Comparison of ENCODE assay signal across 1 cellular context in the genomic region with DNA sequence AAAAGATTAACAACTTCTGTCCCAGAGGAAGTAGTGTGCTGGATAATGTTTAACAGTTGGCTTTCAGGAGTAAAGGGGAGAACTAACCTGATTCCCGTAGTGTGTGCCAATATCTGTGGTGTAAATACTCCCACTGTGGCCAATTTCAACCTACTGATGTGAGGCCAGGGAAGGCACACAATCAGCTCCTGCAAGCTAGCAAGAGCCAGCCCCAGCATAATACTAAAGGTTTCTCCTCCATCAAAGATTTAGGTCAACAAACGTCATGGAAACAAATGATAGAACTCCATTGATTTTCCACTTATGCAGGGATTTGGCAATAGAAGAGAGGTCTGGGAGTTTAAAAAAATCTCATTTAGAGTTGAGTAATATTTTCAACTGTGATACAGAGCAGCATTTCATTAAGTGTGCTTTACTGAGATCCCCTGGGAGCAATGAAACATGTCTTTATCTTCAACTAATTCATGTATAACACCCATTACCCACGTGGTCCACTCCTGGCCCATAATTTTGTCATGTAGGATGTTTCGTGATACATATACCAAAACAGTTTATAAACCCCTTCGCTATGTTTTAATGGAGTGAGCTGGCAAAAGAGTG.
TF ChIP-seq lines count a peak whose summit lies in the region.

No MANE protein-coding gene starts in this region.

TF ChIP-seq in HepG2, 621 proteins besides CTCF, POLR2A, EP300 and RAD21 (continued from another document):
- no peak for TF ChIP-seq LCORL (IDR thresholded peaks at IDR 0.05)
- TF ChIP-seq LCORL (CRISPR knock-in tag; IDR thresholded peaks at IDR 0.05), result no peak
- TF ChIP-seq, protein P1, sequence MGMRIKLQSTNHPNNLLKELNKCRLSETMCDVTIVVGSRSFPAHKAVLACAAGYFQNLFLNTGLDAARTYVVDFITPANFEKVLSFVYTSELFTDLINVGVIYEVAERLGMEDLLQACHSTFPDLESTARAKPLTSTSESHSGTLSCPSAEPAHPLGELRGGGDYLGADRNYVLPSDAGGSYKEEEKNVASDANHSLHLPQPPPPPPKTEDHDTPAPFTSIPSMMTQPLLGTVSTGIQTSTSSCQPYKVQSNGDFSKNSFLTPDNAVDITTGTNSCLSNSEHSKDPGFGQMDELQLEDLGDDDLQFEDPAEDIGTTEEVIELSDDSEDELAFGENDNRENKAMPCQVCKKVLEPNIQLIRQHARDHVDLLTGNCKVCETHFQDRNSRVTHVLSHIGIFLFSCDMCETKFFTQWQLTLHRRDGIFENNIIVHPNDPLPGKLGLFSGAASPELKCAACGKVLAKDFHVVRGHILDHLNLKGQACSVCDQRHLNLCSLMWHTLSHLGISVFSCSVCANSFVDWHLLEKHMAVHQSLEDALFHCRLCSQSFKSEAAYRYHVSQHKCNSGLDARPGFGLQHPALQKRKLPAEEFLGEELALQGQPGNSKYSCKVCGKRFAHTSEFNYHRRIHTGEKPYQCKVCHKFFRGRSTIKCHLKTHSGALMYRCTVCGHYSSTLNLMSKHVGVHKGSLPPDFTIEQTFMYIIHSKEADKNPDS (CRISPR knock-in tag; IDR thresholded peaks at IDR 0.05), result no peak
- no peak for TF ChIP-seq HMG20A (CRISPR knock-in tag; IDR thresholded peaks at IDR 0.05; ENCODE audit: borderline replicate concordance)
- no peak for TF ChIP-seq HNF4A (CRISPR knock-in tag; IDR thresholded peaks at IDR 0.05)
- no peak for TF ChIP-seq ZNF879 (CRISPR knock-in tag; IDR thresholded peaks at IDR 0.05)
